ENCODE assay signal across 1 cellular context in genomic region chr12:11171953-11172675, GRCh38.
TF ChIP-seq lines count a peak whose summit lies in the region.

No MANE protein-coding gene starts in this region.

TF ChIP-seq in HCT116, 20 proteins besides CTCF, POLR2A, EP300 and RAD21 (continued from another document):
- TF ChIP-seq SP1 (IDR thresholded peaks at IDR 0.05; ENCODE audit: low read depth) (no peak), EGR1 (IDR thresholded peaks at IDR 0.05; ENCODE audit: low read depth) (no peak), TCF7L2 (IDR thresholded peaks at IDR 0.05; ENCODE audit: borderline replicate concordance, extremely low read depth, insufficient read depth, insufficient read length) (no peak), EZH2 (IDR thresholded peaks at IDR 0.05) (no peak), CEBPB (IDR thresholded peaks at IDR 0.05; ENCODE audit: low read depth) (no peak), MAX (IDR thresholded peaks at IDR 0.05) (no peak), SRF (IDR thresholded peaks at IDR 0.05; ENCODE audit: low read depth) (no peak), ZFX (IDR thresholded peaks at IDR 0.05) (no peak), ZNF274 (IDR thresholded peaks at IDR 0.05; ENCODE audit: low read depth, low read length) (no peak), REST (IDR thresholded peaks at IDR 0.05; ENCODE audit: low read depth) (no peak), ZBTB33 (IDR thresholded peaks at IDR 0.05; ENCODE audit: extremely low read depth, insufficient replicate concordance, low read length) (no peak), ELF1 (IDR thresholded peaks at IDR 0.05; ENCODE audit: borderline replicate concordance, low read depth) (no peak), FOSL1 (IDR thresholded peaks at IDR 0.05; ENCODE audit: low read depth) (no peak), EZH2phosphoT487 (IDR thresholded peaks at IDR 0.05; ENCODE audit: borderline replicate concordance) (no peak)
